In the genomic region with DNA sequence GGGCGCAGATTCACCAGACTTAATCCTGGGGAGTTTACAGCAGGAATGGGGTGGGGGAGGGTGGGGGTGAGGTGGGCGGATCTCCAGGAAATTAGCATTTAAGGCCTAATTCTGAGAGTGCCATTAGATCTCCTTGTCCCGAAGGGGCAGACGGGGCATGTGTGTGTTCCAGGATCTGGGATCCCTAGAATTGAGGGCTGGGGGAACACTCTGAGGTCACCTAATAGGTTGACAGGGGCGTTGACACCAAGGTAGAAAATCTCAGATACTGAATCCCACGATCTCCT, we compare ENCODE assay signal across 9 cellular contexts. TPM values are rescaled to one million over a fixed set of nuclear protein-coding genes. Genes with fewer than 3 reads are reported as not detected.
A peak's percentile ranks its signal among the peaks of the same experiment; 100 is the strongest.
DNase-seq lines count a peak whose midpoint lies in the region; ATAC-seq and TF ChIP-seq lines count a peak whose summit lies in the region.
"Had no signal": no experiment of that assay in that cellular context is flagged by ENCODE, and none has a peak within 500 bp of the region (broad histone marks: within the 10 kb centered on the region; RNA-seq: fewer than 3 reads in every experiment).

No MANE protein-coding gene starts in this region.

- no peaks in the 10 kb centered on the region for H3K36me3 Mint-ChIP-seq in T-helper 1 cell treated with Interleukin-12 subunit alpha and Interleukin-12 subunit beta and Interleukin-4 antibody, amounts not matched to agents 30 μg/mL and 1 μg/mL, for 36 hours (ENCODE audit: low read depth)
- peaks cover 2% of the 10 kb centered on the region for H3K36me3 Mint-ChIP-seq in activated naive CD8-positive, alpha-beta T cell treated with anti-CD3 and anti-CD28 coated beads, Interleukin-2, amount 50 U/mL, for 24 hours (ENCODE audit: low read depth)
- H3K36me3 Mint-ChIP-seq in immature natural killer cell, result no peaks in the 10 kb centered on the region

- no peak for TF ChIP-seq POLR2A in stomach (IDR thresholded peaks at IDR 0.05)

- peaks cover 6% of the 10 kb centered on the region for H3K27me3 Mint-ChIP-seq in T-helper 1 cell treated with Interleukin-12 subunit alpha and Interleukin-12 subunit beta and Interleukin-4 antibody, amounts not matched to agents 30 μg/mL and 1 μg/mL, for 36 hours (ENCODE audit: low read depth)
- no peaks in the 10 kb centered on the region for H3K27me3 Mint-ChIP-seq in activated naive CD8-positive, alpha-beta T cell treated with anti-CD3 and anti-CD28 coated beads, Interleukin-2, amount 50 U/mL, for 24 hours
- peaks cover 2 to 5% (median 2%) of the 10 kb centered on the region in 3 donors for H3K27me3 Mint-ChIP-seq in immature natural killer cell (ENCODE audit: low read depth in 3 of 3)

- H3K9me3 Mint-ChIP-seq in T-helper 1 cell treated with Interleukin-12 subunit alpha and Interleukin-12 subunit beta and Interleukin-4 antibody, amounts not matched to agents 30 μg/mL and 1 μg/mL, for 36 hours, result no peaks in the 10 kb centered on the region
- H3K9me3 Mint-ChIP-seq in activated naive CD8-positive, alpha-beta T cell treated with anti-CD3 and anti-CD28 coated beads, Interleukin-2, amount 50 U/mL, for 24 hours, result no peaks in the 10 kb centered on the region
- H3K9me3 Mint-ChIP-seq in immature natural killer cell, result no peaks in the 10 kb centered on the region

- peaks cover 9 to 29% (median 15%) of the 10 kb centered on the region in 4 donors for H3K4me1 ChIP-seq in stomach

- no peak overlapping the region for H3K27ac Mint-ChIP-seq in T-helper 1 cell treated with Interleukin-12 subunit alpha and Interleukin-12 subunit beta and Interleukin-4 antibody, amounts not matched to agents 30 μg/mL and 1 μg/mL, for 36 hours
- peak overlapping the region; percentile 61 for H3K27ac Mint-ChIP-seq in activated naive CD8-positive, alpha-beta T cell treated with anti-CD3 and anti-CD28 coated beads, Interleukin-2, amount 50 U/mL, for 24 hours
- H3K27ac Mint-ChIP-seq in immature natural killer cell, result peak overlapping the region in 3 of 6 donors; percentile 84 to 87 (median 86)

- no peaks in the 10 kb centered on the region for H3K9me3 ChIP-seq in stomach

- no peaks in the 10 kb centered on the region for H3K27me3 ChIP-seq in stomach

- WGBS in stomach, 5 donors, result 13 to 49% (median 35%) methylated on average over 6 of the region's 6 CpGs

- no peak for TF ChIP-seq EP300 in stomach (IDR thresholded peaks at IDR 0.05)

- peaks cover 14% of the 10 kb centered on the region for H3K4me1 Mint-ChIP-seq in T-helper 1 cell treated with Interleukin-12 subunit alpha and Interleukin-12 subunit beta and Interleukin-4 antibody, amounts not matched to agents 30 μg/mL and 1 μg/mL, for 36 hours (ENCODE audit: low read depth)
- peaks cover 14% of the 10 kb centered on the region for H3K4me1 Mint-ChIP-seq in activated naive CD8-positive, alpha-beta T cell treated with anti-CD3 and anti-CD28 coated beads, Interleukin-2, amount 50 U/mL, for 24 hours
- H3K4me1 Mint-ChIP-seq in immature natural killer cell, result peaks cover 10 to 11% of the 10 kb centered on the region in 2 donors

- H3K36me3 ChIP-seq in stomach, result no peaks in the 10 kb centered on the region

- no peak for ATAC-seq in activated naive CD8-positive, alpha-beta T cell treated with anti-CD3 and anti-CD28 coated beads, Interleukin-2, amount 50 U/mL, for 24 hours
- no peak for ATAC-seq in HG03280 (IDR thresholded peaks at IDR 0.05; ENCODE audit: unreplicated experiment)

- no peak for TF ChIP-seq CTCF in stomach (IDR thresholded peaks at IDR 0.05)

- no peak for DNase-seq in T-helper 1 cell
- no peak for DNase-seq in activated naive CD8-positive, alpha-beta T cell treated with anti-CD3 and anti-CD28 coated beads, Interleukin-2, amount 50 U/mL, for 24 hours
- DNase-seq in immature natural killer cell, result no peak
- no peak for DNase-seq in stomach
- DNase-seq in midbrain (lab: John Stamatoyannopoulos, UW), result no peak
- DNase-seq in stimulated activated CD4-positive, alpha-beta T cell treated with anti-CD3 and anti-CD28 coated beads, Interleukin-2, amount 100 ng/mL, for 24 hours, result no peak
- DNase-seq: NCI-H510A had no signal

- H3K4me3 ChIP-seq in stomach, result peak overlapping the region; percentile 37 to 45 (median 41)

- intact Hi-C loops in stomach (cut with DNase I; ENCODE audit: low total_unique reads), result no loop called here

- peak overlapping the region; percentile 72 for H3K4me3 Mint-ChIP-seq in T-helper 1 cell treated with Interleukin-12 subunit alpha and Interleukin-12 subunit beta and Interleukin-4 antibody, amounts not matched to agents 30 μg/mL and 1 μg/mL, for 36 hours
- H3K4me3 Mint-ChIP-seq in activated naive CD8-positive, alpha-beta T cell treated with anti-CD3 and anti-CD28 coated beads, Interleukin-2, amount 50 U/mL, for 24 hours, result peak overlapping the region; percentile 67
- peak overlapping the region; percentile 87 to 93 (median 87) for H3K4me3 Mint-ChIP-seq in immature natural killer cell

- H3K27ac ChIP-seq in stomach, result peak overlapping the region; percentile 73 to 89 (median 87)

RNA-seq across cellular contexts. Expression of a gene that starts 9.4 kb away (rescaled TPM):
- polyA plus RNA-seq in immature natural killer cell (under 1 TPM in 1 of 3 donors, not detected in 2; 0.37 TPM), stomach (10 to 100 TPM in 2 of 3 donors, 1 to 10 TPM in 1; 7.3 to 17.7 (median 13.9) TPM)
- total RNA-seq in stomach, result 100 to 1,000 TPM in 1 of 5 donors, 10 to 100 TPM in 4; 22.2 to 128 (median 67.2) TPM

RNA-seq across cellular contexts. Expression of a gene that starts 15.8 kb away (rescaled TPM):
- 1 to 10 TPM; 3.2 to 5.9 (median 4.7) TPM for polyA plus RNA-seq in immature natural killer cell
- total RNA-seq in stomach, result 10 to 100 TPM in 3 of 5 donors, 1 to 10 TPM in 2; 2.9 to 44.6 (median 25.9) TPM
- polyA plus RNA-seq in stomach, result 10 to 100 TPM in 1 of 3 donors, 1 to 10 TPM in 2; 4.9 to 21.7 (median 9.0) TPM

RNA-seq across cellular contexts. Expression of a gene that starts 30.4 kb away (rescaled TPM):
- polyA plus RNA-seq in immature natural killer cell, result under 1 TPM in 1 of 3 donors, not detected in 2; 0.11 TPM
- 10 to 100 TPM in 3 of 5 donors, 1 to 10 TPM in 2; 4.7 to 44.3 (median 14.7) TPM for total RNA-seq in stomach
- 10 to 100 TPM; 23.8 to 50.0 (median 26.2) TPM for polyA plus RNA-seq in stomach

RNA-seq across cellular contexts. Expression of a gene that starts 38.1 kb away (rescaled TPM):
- polyA plus RNA-seq in immature natural killer cell, result 10 to 100 TPM; 24.9 to 73.4 (median 33.2) TPM
- 100 to 1,000 TPM in 2 of 5 donors, 10 to 100 TPM in 3; 45.2 to 184 (median 86.2) TPM for total RNA-seq in stomach
- 10 to 100 TPM; 63.7 to 97.1 (median 68.9) TPM for polyA plus RNA-seq in stomach

RNA-seq across cellular contexts. Expression of a gene that starts 52.8 kb away (rescaled TPM):
- polyA plus RNA-seq in immature natural killer cell, result 1 to 10 TPM in 1 of 3 donors, under 1 TPM in 1, not detected in 1; 0.59 to 1.1 TPM
- 10 to 100 TPM in 1 of 5 donors, under 1 TPM in 1, not detected in 3; 0.73 to 22.6 TPM for total RNA-seq in stomach
- 1 to 10 TPM; 2.0 to 4.3 (median 4.1) TPM for polyA plus RNA-seq in stomach

Comparison
In these comparisons a context has a peak if more than half of its experiments do, and no peak if none do; other contexts are left out.
1. RNA of a gene that starts 9.4 kb away (polyA plus RNA-seq): 7.3 to 17.7 TPM in stomach; 0.37 TPM in immature natural killer cell; every median in the first group is over 4 times any median in the second.
2. RNA of a gene that starts 30.4 kb away (polyA plus RNA-seq): 23.8 to 50.0 TPM in stomach; 0.11 TPM in immature natural killer cell; every median in the first group is over 10 times any median in the second.
3. Peak in every context shown above with its lines, with median percentiles within 50 percentile points of each other: H3K4me3 Mint-ChIP-seq.